10 cellular contexts compared by ENCODE assay signal in genomic region chr4:169167958-169168357, GRCh38.
A peak's percentile ranks its signal among the peaks of the same experiment; 100 is the strongest.
DNase-seq lines count a peak whose midpoint lies in the region; ATAC-seq, FAIRE-seq and TF ChIP-seq lines count a peak whose summit lies in the region.
"Had no signal": no experiment of that assay in that cellular context is flagged by ENCODE, and none has a peak within 500 bp of the region (broad histone marks: within the 10 kb centered on the region; RNA-seq: fewer than 3 reads in every experiment).

No MANE protein-coding gene starts in this region.

- intact Hi-C loops in right lobe of liver (cut with DNase I) = no loop called here

- H3K27ac ChIP-seq in small intestine (ENCODE audit: low read depth in 1 of 2, low read length in 1 of 2) (no peak overlapping the region), right lobe of liver (no peak overlapping the region)
- H3K27ac ChIP-seq: GM23248 had no signal

- ATAC-seq in GM18868 (IDR thresholded peaks at IDR 0.05; ENCODE audit: unreplicated experiment) (peak; percentile 96), GM21526 (IDR thresholded peaks at IDR 0.05; ENCODE audit: low FRiP score, unreplicated experiment) (peak; percentile 93), HG03066 (IDR thresholded peaks at IDR 0.05; ENCODE audit: low read depth, unreplicated experiment) (peak; percentile 96), right lobe of liver (no peak)

- FAIRE-seq in small intestine (lab: Jason Lieb, UNC) = no peak

- H3K27me3 ChIP-seq in small intestine (ENCODE audit: control insufficient read depth in 2 of 2, insufficient read depth in 2 of 2, low read length in 2 of 2) (no peaks in the 10 kb centered on the region), right lobe of liver (no peaks in the 10 kb centered on the region)

- no peak for TF ChIP-seq CTCF in right lobe of liver (IDR thresholded peaks at IDR 0.05)

- peak; percentile 44 for DNase-seq in kidney tubule cell (ENCODE audit: low spot score)
- DNase-seq in small intestine = no peak
- DNase-seq in KBM-7 = no peak
- DNase-seq in OCI-M1 (lab: John Stamatoyannopoulos, UW) = no peak
- no peak for DNase-seq in right lobe of liver
- DNase-seq: GM23248; stimulated activated naive CD4-positive, alpha-beta T cell had no signal

- H3K36me3 ChIP-seq in small intestine (ENCODE audit: control insufficient read depth in 2 of 2, insufficient read depth in 2 of 2, low read length in 2 of 2) (no peaks in the 10 kb centered on the region), right lobe of liver (no peaks in the 10 kb centered on the region)

- no peaks in the 10 kb centered on the region for H3K9me3 ChIP-seq in small intestine (ENCODE audit: control insufficient read depth, low read depth)
- no peaks in the 10 kb centered on the region for H3K9me3 ChIP-seq in right lobe of liver

- in situ Hi-C loops in KBM-7 (cut with MboI; ENCODE audit: low pct_unique_long_range_greater_than_20kb, low sequenced_read_pairs) = no loop called here

- H3K4me3 ChIP-seq in small intestine (ENCODE audit: low read depth in 1 of 2, low read length in 2 of 2) = no peak overlapping the region
- no peak overlapping the region for H3K4me3 ChIP-seq in right lobe of liver
- H3K4me3 ChIP-seq: GM23248 had no signal

- TF ChIP-seq POLR2A in right lobe of liver (IDR thresholded peaks at IDR 0.05) = no peak

- H3K4me1 ChIP-seq in small intestine (ENCODE audit: control insufficient read depth in 2 of 2, insufficient read depth in 1 of 2, low read depth in 1 of 2, low read length in 1 of 2) = peaks cover 2 to 3% of the 10 kb centered on the region in 2 donors
- H3K4me1 ChIP-seq in right lobe of liver = no peaks in the 10 kb centered on the region

Comparison
In these comparisons a context has a peak if more than half of its experiments do, and no peak if none do; other contexts are left out.
1. ATAC-seq: peak in GM18868 (single experiment), GM21526 (single experiment) and HG03066 (single experiment); none in right lobe of liver (0 of 4).